ENCODE assay signal across 1 cellular context in genomic region chr6:7313505-7314165, GRCh38.
TF ChIP-seq lines count a peak whose summit lies in the region.

No MANE protein-coding gene starts in this region.

TF ChIP-seq in HepG2, 621 proteins besides CTCF, POLR2A, EP300 and RAD21 (continued from another document):
- no peak for TF ChIP-seq DZIP1 (CRISPR knock-in tag; IDR thresholded peaks at IDR 0.05)
- no peak for TF ChIP-seq SNAPC5 (CRISPR knock-in tag; IDR thresholded peaks at IDR 0.05; ENCODE audit: borderline replicate concordance)
- TF ChIP-seq ZSCAN30 (CRISPR knock-in tag; IDR thresholded peaks at IDR 0.05) = no peak
- no peak for TF ChIP-seq ZNF407 (CRISPR knock-in tag; IDR thresholded peaks at IDR 0.05; ENCODE audit: not compliant biosample characterization)
- TF ChIP-seq KAT7 (CRISPR knock-in tag; IDR thresholded peaks at IDR 0.05; ENCODE audit: borderline replicate concordance) = no peak
- TF ChIP-seq RXRB (CRISPR knock-in tag; IDR thresholded peaks at IDR 0.05; ENCODE audit: borderline replicate concordance) = no peak
- no peak for TF ChIP-seq TCF7L2 (IDR thresholded peaks at IDR 0.05; ENCODE audit: low read depth, low read length)
- no peak for TF ChIP-seq ZNF839 (CRISPR knock-in tag; IDR thresholded peaks at IDR 0.05; ENCODE audit: borderline replicate concordance)
- no peak for TF ChIP-seq ZNF564 (CRISPR knock-in tag; IDR thresholded peaks at IDR 0.05)
- TF ChIP-seq ZNF557 (CRISPR knock-in tag; IDR thresholded peaks at IDR 0.05) = 0 out of 2 replicates have a peak, but pooled peaks have one; percentile 6
